23 cellular contexts compared by ENCODE assay signal in the genomic region with DNA sequence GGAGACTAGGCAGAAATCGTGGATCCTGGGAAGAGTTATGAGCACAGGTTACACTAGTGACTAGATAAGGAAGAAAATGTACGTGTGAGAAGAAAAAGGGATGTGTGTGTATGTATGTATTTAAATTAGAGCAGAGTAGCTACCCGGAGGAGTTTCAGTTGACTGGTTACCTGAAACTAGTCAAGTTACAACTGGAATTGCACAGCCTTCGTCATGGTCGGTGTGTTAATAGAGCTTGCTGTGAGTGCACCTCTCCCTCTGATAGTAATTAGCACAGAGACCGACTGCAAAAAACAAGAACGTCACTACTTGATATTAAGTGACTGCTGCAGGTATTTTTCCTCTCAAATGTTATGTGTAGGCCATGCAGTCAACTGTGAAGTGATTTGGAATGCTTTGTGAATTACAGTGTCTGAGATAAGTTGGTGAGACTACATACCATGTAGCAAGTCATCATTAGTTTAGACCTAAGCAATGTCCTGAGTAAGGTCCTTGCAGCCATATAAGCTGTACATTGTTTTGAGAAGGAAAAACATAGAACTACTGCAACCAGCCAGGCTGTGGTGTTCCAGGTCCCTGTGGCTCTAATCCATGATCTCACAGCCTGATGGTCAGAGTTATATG.
DNase-seq lines count a peak whose midpoint lies in the region; ATAC-seq, FAIRE-seq and TF ChIP-seq lines count a peak whose summit lies in the region.
"Had no signal": no experiment of that assay in that cellular context is flagged by ENCODE, and none has a peak within 500 bp of the region (broad histone marks: within the 10 kb centered on the region; RNA-seq: fewer than 3 reads in every experiment).

No MANE protein-coding gene starts in this region.

- H3K4me3 Mint-ChIP-seq in mesothelial cell of epicardium = no peak overlapping the region
- H3K4me3 Mint-ChIP-seq: activated CD4-positive, alpha-beta T cell treated with anti-CD3 and anti-CD28 coated beads, Interleukin-2, amount 10 ng/mL, durations not matched to agents 24 days and 14 days; activated naive CD8-positive, alpha-beta T cell treated with anti-CD3 and anti-CD28 coated beads, Interleukin-2, amount 50 U/mL, for 24 hours; H9 had no signal

- no peak for TF ChIP-seq CTCF in GM12878 (IDR thresholded peaks at IDR 0.05 in 2 of 3, conservative IDR thresholded peaks at IDR 0.05 in 1 of 3; ENCODE audit: control insufficient read depth in 2 of 3, extremely low read depth in 1 of 3, insufficient read depth in 1 of 3, low read depth in 3 of 3, low read length in 3 of 3)
- no peak for TF ChIP-seq CTCF in mesothelial cell of epicardium (IDR thresholded peaks at IDR 0.05; ENCODE audit: unreplicated experiment)

- intact Hi-C loops in GM12878 (cut with micrococcal nuclease; ENCODE audit: unreplicated experiment) = no loop called here

- POLR2A ChIA-PET in GM12878 (lab: Charles Lee) = interaction anchor here (0.5 kb wide), 1 partner anchor 191 kb away, joined by 3 read pairs; no protein-coding TSS in a partner anchor

- no TSS peak for BruUV-seq in GM12878 (replicated peaks; lab: Mats Ljungman, UMichigan)

- H3K4me3 ChIP-seq in GM12878 = no peak overlapping the region
- H3K4me3 ChIP-seq: breast epithelium, coronary artery, PC-9, SJCRH30, transverse colon had no signal

- H3K4me2 ChIP-seq in GM12878 (ENCODE audit: control insufficient read depth, insufficient read depth) = no peak overlapping the region
- H3K4me2 ChIP-seq: PC-9 had no signal

- H3K4me1 Mint-ChIP-seq in mesothelial cell of epicardium = peaks cover 35% of the 10 kb centered on the region
- H3K4me1 Mint-ChIP-seq: activated CD4-positive, alpha-beta T cell treated with anti-CD3 and anti-CD28 coated beads, Interleukin-2, amount 10 ng/mL, durations not matched to agents 24 days and 14 days; activated naive CD8-positive, alpha-beta T cell treated with anti-CD3 and anti-CD28 coated beads, Interleukin-2, amount 50 U/mL, for 24 hours had no signal

- H3K4me1 ChIP-seq in GM12878 (ENCODE audit: control insufficient read depth, insufficient read depth, low read length) = 0 out of 2 replicates have a peak, but pooled peaks cover 3% of the 10 kb centered on the region
- H3K4me1 ChIP-seq: breast epithelium, transverse colon had no signal

- FAIRE-seq in HTR-8/SVneo (lab: Jason Lieb, UNC) = peak; percentile 38
- peak; percentile 13 for FAIRE-seq in GM12878 (lab: Jason Lieb, UNC)

- H3K9ac ChIP-seq in GM12878 (ENCODE audit: control insufficient read depth, insufficient read depth, low read length) = no peak overlapping the region

- no peak for TF ChIP-seq EP300 in GM12878 (IDR thresholded peaks at IDR 0.05; ENCODE audit: borderline replicate concordance in 1 of 2, control insufficient read depth in 1 of 2, low read depth in 2 of 2, low read length in 2 of 2)

- CTCF ChIA-PET in GM12878 (lab: Yijun Ruan, JAX) = interaction anchor here (0.6 kb wide), 1 partner anchor 139 kb away, joined by 3 read pairs; no protein-coding TSS in a partner anchor

- no peaks in the 10 kb centered on the region for H3K27me3 Mint-ChIP-seq in mesothelial cell of epicardium (ENCODE audit: low read depth)
- H3K27me3 Mint-ChIP-seq: activated CD4-positive, alpha-beta T cell treated with anti-CD3 and anti-CD28 coated beads, Interleukin-2, amount 10 ng/mL, durations not matched to agents 24 days and 14 days; activated naive CD8-positive, alpha-beta T cell treated with anti-CD3 and anti-CD28 coated beads, Interleukin-2, amount 50 U/mL, for 24 hours had no signal

- SMC1A ChIA-PET in GM12878 (lab: Charles Lee; ENCODE audit: uncharacterized antibody, unreplicated experiment) = interaction anchor here (0.6 to 1.5 kb wide), 2 partner anchors 10 to 198 kb away, joined by 4 to 5 read pairs; no protein-coding TSS in a partner anchor

- ATAC-seq in GM12878 (no peak), HG02610 (IDR thresholded peaks at IDR 0.05; ENCODE audit: unreplicated experiment) (no peak)
- ATAC-seq: activated naive CD8-positive, alpha-beta T cell treated with anti-CD3 and anti-CD28 coated beads, Interleukin-2, amount 50 U/mL, for 24 hours; sciatic nerve had no signal

- TF ChIP-seq POLR2A in GM12878 (IDR thresholded peaks at IDR 0.05; ENCODE audit: low read depth, low read length) = no peak

- H3K79me2 ChIP-seq in GM12878 (ENCODE audit: control insufficient read depth, insufficient read depth, low read length) = no peaks in the 10 kb centered on the region

- RAD21 ChIA-PET in GM12878 (lab: Charles Lee; ENCODE audit: unreplicated experiment) = no interaction called here

- no peak overlapping the region for H3K27ac ChIP-seq in GM12878 (ENCODE audit: control insufficient read depth, insufficient read depth)
- H3K27ac ChIP-seq: breast epithelium, coronary artery, PC-9, SJCRH30, transverse colon had no signal

- H3K9me3 ChIP-seq in GM12878 (replicated peaks; ENCODE audit: control insufficient read depth, insufficient read depth, low read length) = no peaks in the 10 kb centered on the region
- H3K9me3 ChIP-seq: breast epithelium, SJCRH30, transverse colon had no signal

- 65% methylated on average over 7 of the region's 7 CpGs for WGBS in GM12878 (ENCODE audit: insufficient coverage, insufficient replicate concordance, low lambda C conversion rate, missing lambda C conversion rate)

- in situ Hi-C loops in GM12878 (cut with MboI) = no loop called here

- no peak overlapping the region for H2AFZ ChIP-seq in GM12878 (ENCODE audit: control insufficient read depth, low read depth, low read length)
- H2AFZ ChIP-seq: PC-9 had no signal

- H3K36me3 Mint-ChIP-seq in mesothelial cell of epicardium = peaks cover 2% of the 10 kb centered on the region

- no peak for TF ChIP-seq RAD21 in GM12878 (IDR thresholded peaks at IDR 0.05; ENCODE audit: insufficient read depth, low read depth, low read length)

- H3K27me3 ChIP-seq in GM12878 (replicated peaks in 1 of 2; ENCODE audit: control insufficient read depth in 2 of 2, insufficient read depth in 2 of 2, low read length in 1 of 2) = no peaks in the 10 kb centered on the region
- H3K27me3 ChIP-seq: breast epithelium, SJCRH30, transverse colon had no signal

- no peaks in the 10 kb centered on the region for H4K20me1 ChIP-seq in GM12878 (ENCODE audit: control insufficient read depth, insufficient read depth)

- no peaks in the 10 kb centered on the region for H3K9me3 Mint-ChIP-seq in mesothelial cell of epicardium
- H3K9me3 Mint-ChIP-seq: activated CD4-positive, alpha-beta T cell treated with anti-CD3 and anti-CD28 coated beads, Interleukin-2, amount 10 ng/mL, durations not matched to agents 24 days and 14 days; activated naive CD8-positive, alpha-beta T cell treated with anti-CD3 and anti-CD28 coated beads, Interleukin-2, amount 50 U/mL, for 24 hours; H9 had no signal

- DNase-seq in HTR-8/SVneo (ENCODE audit: insufficient read length, low spot score) (no peak), GM12878 (ENCODE audit: low read depth, low spot score) (no peak), mesothelial cell of epicardium (ENCODE audit: low spot score in 2 of 2, unreplicated experiment in 2 of 2) (no peak), pons (ENCODE audit: low spot score) (no peak), NK-92 (lab: John Stamatoyannopoulos, UW; ENCODE audit: unreplicated experiment) (no peak)
- DNase-seq in effector CD4-positive, alpha-beta T cell = no peak
- DNase-seq: activated CD4-positive, alpha-beta T cell treated with anti-CD3 and anti-CD28 coated beads, Interleukin-2, amount 10 ng/mL, durations not matched to agents 24 days and 14 days; activated CD8-positive, alpha-beta memory T cell treated with anti-CD3 and anti-CD28 coated beads, Interleukin-2, amount 50 U/mL, for 4 hours; activated naive CD8-positive, alpha-beta T cell treated with anti-CD3 and anti-CD28 coated beads, Interleukin-2, amount 50 U/mL, for 24 hours; AML-193; H9; NCI-H1436; NCI-H2171; NCI-H748 treated with DMSO at 0.1 percent for 48 hours; SJCRH30; stimulated activated naive CD4-positive, alpha-beta T cell treated with Interleukin-2 at 50 U/mL for 16 hours; T-helper 1 cell; transverse colon had no signal

- H3K27ac Mint-ChIP-seq in mesothelial cell of epicardium = peak overlapping the region; percentile 39
- H3K27ac Mint-ChIP-seq: activated CD4-positive, alpha-beta T cell treated with anti-CD3 and anti-CD28 coated beads, Interleukin-2, amount 10 ng/mL, durations not matched to agents 24 days and 14 days; activated naive CD8-positive, alpha-beta T cell treated with anti-CD3 and anti-CD28 coated beads, Interleukin-2, amount 50 U/mL, for 24 hours had no signal

- H3K36me3 ChIP-seq in GM12878 (ENCODE audit: control insufficient read depth in 2 of 2, insufficient read depth in 2 of 2, low read length in 1 of 2) = peaks cover 5 to 8% of the 10 kb centered on the region in 2 experiments; a peak in 3 of 4 replicates
- H3K36me3 ChIP-seq: breast epithelium, SJCRH30 had no signal

TF ChIP-seq in GM12878, 131 proteins besides CTCF, POLR2A, EP300 and RAD21:
- no peak for TF ChIP-seq RUNX3 (IDR thresholded peaks at IDR 0.05; ENCODE audit: low read length)
